Comparison of ENCODE assay signal across 14 cellular contexts in genomic region chr19:48750771-48751504, GRCh38. TPM values are rescaled to one million over a fixed set of nuclear protein-coding genes. Genes with fewer than 3 reads are reported as not detected.
DNase-seq lines count a peak whose midpoint lies in the region; TF ChIP-seq lines count a peak whose summit lies in the region.
"Had no signal": no experiment of that assay in that cellular context is flagged by ENCODE, and none has a peak within 500 bp of the region (broad histone marks: within the 10 kb centered on the region; RNA-seq: fewer than 3 reads in every experiment).

No MANE protein-coding gene starts in this region.

- DNase-seq in SIG-M5 treated with dmso at 0.1 percent for 504 hours (lab: John Stamatoyannopoulos, UW; ENCODE audit: unreplicated experiment) (peak; percentile 22), SIG-M5 (lab: John Stamatoyannopoulos, UW) (no peak), KBM-7 (peak; percentile 67), mammary epithelial cell (no peak), nephron progenitor cell (no peak), NCI-H1048 (lab: John Stamatoyannopoulos, UW) (no peak), substantia nigra (lab: John Stamatoyannopoulos, UW) (no peak), iPS-NIHi11 (ENCODE audit: low spot score) (no peak)
- DNase-seq: NCI-H1092, NCI-H524, SHP77 treated with DMSO at 0.1 percent for 48 hours, small intestine, trophoblast cell had no signal

- H3K9me3 ChIP-seq in mammary epithelial cell (replicated peaks; ENCODE audit: insufficient read depth, low read length), result no peaks in the 10 kb centered on the region

- H3K79me2 ChIP-seq in mammary epithelial cell (ENCODE audit: insufficient read depth, low read length), result peaks cover 45% of the 10 kb centered on the region

- no peak overlapping the region for H2AFZ ChIP-seq in mammary epithelial cell (ENCODE audit: low read depth, low read length)

- BruUV-seq in mammary epithelial cell (replicated peaks; lab: Mats Ljungman, UMichigan), result no TSS peak

- H3K9me3 Mint-ChIP-seq in nephron progenitor cell, result peaks cover 8% of the 10 kb centered on the region

- peak overlapping the region; percentile 88 for H3K4me3 Mint-ChIP-seq in nephron progenitor cell

- CTCF ChIA-PET in mammary epithelial cell (lab: Charles Lee; ENCODE audit: low non-redundant PET), result no interaction called here

- dilution Hi-C loops in mammary epithelial cell (cut with HindIII; ENCODE audit: low sequenced_read_pairs), result no loop called here

- H3K27me3 ChIP-seq in mammary epithelial cell (ENCODE audit: insufficient read depth, low read length), result no peaks in the 10 kb centered on the region

- H3K4me1 Mint-ChIP-seq in nephron progenitor cell, result peaks cover 39% of the 10 kb centered on the region

- no peaks in the 10 kb centered on the region for H3K36me3 Mint-ChIP-seq in nephron progenitor cell (ENCODE audit: low read depth)

- peaks cover 49% of the 10 kb centered on the region for H3K27me3 Mint-ChIP-seq in nephron progenitor cell (ENCODE audit: low read depth, poor library complexity)

- intact Hi-C loops in mammary epithelial cell (cut with micrococcal nuclease), result loop anchor here (5.0 kb wide), 1 partner anchor 104 kb away; the partner anchor contains the start of gene CA11

- in situ Hi-C loops in KBM-7 (cut with MboI; ENCODE audit: low pct_unique_long_range_greater_than_20kb, low sequenced_read_pairs), result no loop called here
- in situ Hi-C loops in mammary epithelial cell (cut with MboI; ENCODE audit: low sequenced_read_pairs in 2 of 2), result no loop called here

- WGBS in mammary epithelial cell (ENCODE audit: low coverage, missing lambda C conversion rate), result 95% methylated on average over 26 of the region's 29 CpGs

- H3K4me3 ChIP-seq in mammary epithelial cell (replicated peaks in 1 of 3; ENCODE audit: insufficient read depth in 1 of 3, low read depth in 2 of 3, low read length in 3 of 3), result peak overlapping the region in 1 of 3 experiments; percentile 81

- no peak overlapping the region for H3K9ac ChIP-seq in mammary epithelial cell (ENCODE audit: insufficient read depth, low read length)

- peaks cover 4% of the 10 kb centered on the region for H3K4me1 ChIP-seq in mammary epithelial cell (ENCODE audit: insufficient read depth, low read length)

- H3K27ac Mint-ChIP-seq in nephron progenitor cell, result no peak overlapping the region

- H3K36me3 ChIP-seq in mammary epithelial cell (ENCODE audit: insufficient read depth, low read length), result peaks cover 3% of the 10 kb centered on the region

- H3K27ac ChIP-seq in mammary epithelial cell (ENCODE audit: insufficient read depth, low read depth, low read length) (no peak overlapping the region), substantia nigra (ENCODE audit: low read depth, low read length, poor library complexity, severe bottlenecking) (no peak overlapping the region)

- no peak for TF ChIP-seq CTCF in mammary epithelial cell (conservative IDR thresholded peaks at IDR 0.05 in 1 of 2, IDR thresholded peaks at IDR 0.05 in 1 of 2; ENCODE audit: extremely low read depth in 1 of 2, insufficient read depth in 1 of 2, low read depth in 1 of 2, low read length in 2 of 2)
- TF ChIP-seq CTCF in nephron progenitor cell (IDR thresholded peaks at IDR 0.05), result no peak

- no peaks in the 10 kb centered on the region for H4K20me1 ChIP-seq in mammary epithelial cell (ENCODE audit: insufficient read depth, low read length)

- peak overlapping the region; percentile 87 for H3K4me2 ChIP-seq in mammary epithelial cell (ENCODE audit: insufficient read depth, low read depth, low read length)

RNA-seq across cellular contexts. Expression of gene FUT1, which starts 1.5 kb away (rescaled TPM):
- total RNA-seq in mammary epithelial cell, result 10 to 100 TPM; 13.9 to 15.2 TPM
- 6.4 TPM for polyA plus RNA-seq in mammary epithelial cell
- polyA minus RNA-seq in mammary epithelial cell, result 9.0 TPM

RNA-seq across cellular contexts. Expression of gene IZUMO1, which starts 4.2 kb away (rescaled TPM):
- 1 to 10 TPM in 1 of 2 donors, under 1 TPM in 1; 0.50 to 7.8 TPM for total RNA-seq in mammary epithelial cell
- 0.12 TPM for polyA plus RNA-seq in mammary epithelial cell
- not detected for polyA minus RNA-seq in mammary epithelial cell
- total RNA-seq: A172 had no signal

RNA-seq across cellular contexts. Expression of gene FGF21, which starts 4.4 kb away (rescaled TPM):
- not detected for total RNA-seq in mammary epithelial cell
- not detected for polyA plus RNA-seq in mammary epithelial cell
- polyA minus RNA-seq in mammary epithelial cell, result not detected
- total RNA-seq: A172 had no signal

RNA-seq across cellular contexts. Expression of gene RASIP1, which starts 10.5 kb away (rescaled TPM):
- total RNA-seq in mammary epithelial cell, result 1 to 10 TPM; 2.8 to 3.0 TPM
- 5.0 TPM for polyA plus RNA-seq in mammary epithelial cell
- polyA minus RNA-seq in mammary epithelial cell, result 0.57 TPM

RNA-seq across cellular contexts. Expression of gene MAMSTR, which starts 31.4 kb away (rescaled TPM):
- total RNA-seq in mammary epithelial cell, result 1 to 10 TPM in 1 of 2 donors, under 1 TPM in 1; 0.50 to 1.2 TPM
- polyA plus RNA-seq in mammary epithelial cell, result 0.32 TPM
- polyA minus RNA-seq in mammary epithelial cell, result not detected

Comparison
In these comparisons a context has a peak if more than half of its experiments do, and no peak if none do; other contexts are left out.
1. DNase-seq: peak in SIG-M5 treated with dmso at 0.1 percent for 504 hours (single experiment) and KBM-7 (single experiment); none in SIG-M5 (single experiment), mammary epithelial cell (single experiment), nephron progenitor cell (single experiment), NCI-H1048 (single experiment), substantia nigra (0 of 49) and iPS-NIHi11 (single experiment).